Comparison of ENCODE assay signal across 8 cellular contexts in the genomic region with DNA sequence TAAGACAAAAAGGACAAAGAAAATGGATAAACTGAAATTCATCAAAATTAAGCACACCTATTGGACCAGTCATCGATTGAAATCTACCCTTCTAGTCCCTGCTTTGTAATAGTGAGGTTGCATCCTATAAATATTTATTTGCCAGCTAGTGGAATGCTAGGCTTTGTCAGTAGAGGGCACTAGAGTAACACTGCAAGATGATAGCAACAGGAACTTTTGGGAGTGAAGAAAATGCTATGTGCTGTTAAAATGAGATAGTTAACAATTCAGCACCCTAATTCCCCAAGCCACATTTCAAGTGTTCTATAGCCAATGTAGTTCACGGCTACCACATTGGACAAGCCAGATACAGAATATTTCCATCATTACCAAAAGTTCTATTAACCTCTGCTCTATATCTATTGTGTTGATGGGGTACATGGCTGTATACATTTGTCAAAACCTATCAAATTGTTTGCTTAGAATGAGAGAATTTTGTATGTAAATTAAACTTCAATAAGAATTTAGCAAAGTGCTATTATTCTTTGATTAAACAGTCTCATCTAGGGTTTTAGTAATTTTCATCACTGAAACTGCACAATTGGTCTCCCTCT.
DNase-seq lines count a peak whose midpoint lies in the region; ATAC-seq and TF ChIP-seq lines count a peak whose summit lies in the region.

No MANE protein-coding gene starts in this region.

- no peaks in the 10 kb centered on the region for H3K79me2 ChIP-seq in OCI-LY7 (ENCODE audit: insufficient read depth, low read depth, low read length)

- H4K20me1 ChIP-seq in OCI-LY7 (ENCODE audit: insufficient read depth, low read length) = no peaks in the 10 kb centered on the region

- peak; percentile 89 for ATAC-seq in GM19463 (IDR thresholded peaks at IDR 0.05; ENCODE audit: unreplicated experiment)
- peak; percentile 89 for ATAC-seq in HG03460 (IDR thresholded peaks at IDR 0.05; ENCODE audit: unreplicated experiment)

- H3K4me1 ChIP-seq in OCI-LY7 (ENCODE audit: insufficient read depth, low read length, poor library complexity, severe bottlenecking) = no peaks in the 10 kb centered on the region

- no peaks in the 10 kb centered on the region for H3K9me3 ChIP-seq in OCI-LY7 (ENCODE audit: low read length)
- no peaks in the 10 kb centered on the region for H3K9me3 ChIP-seq in MG63

- no peak overlapping the region for H3K4me2 ChIP-seq in OCI-LY7 (ENCODE audit: low read length)

- TF ChIP-seq CTCF in OCI-LY7 (conservative IDR thresholded peaks at IDR 0.05; ENCODE audit: low read length) = peak; percentile 99
- peak; percentile 72 for TF ChIP-seq CTCF in coronary artery (IDR thresholded peaks at IDR 0.05)

- H2AFZ ChIP-seq in OCI-LY7 (ENCODE audit: low read length) = no peak overlapping the region

- H3K36me3 ChIP-seq in OCI-LY7 (ENCODE audit: insufficient read depth, low read length) (no peaks in the 10 kb centered on the region; the same call in 1 of the 2 replicates), MG63 (no peaks in the 10 kb centered on the region)

- no peak overlapping the region for H3K4me3 ChIP-seq in OCI-LY7 (ENCODE audit: low read depth, low read length, poor library complexity, severe bottlenecking)
- H3K4me3 ChIP-seq in coronary artery = no peak overlapping the region
- no peak overlapping the region for H3K4me3 ChIP-seq in MG63

- H3K27ac ChIP-seq in OCI-LY7 (ENCODE audit: low read depth, low read length, poor library complexity, severe bottlenecking) (no peak overlapping the region), coronary artery (no peak overlapping the region)

- no TSS peak for BruUV-seq in OCI-LY7 (replicated peaks; lab: Mats Ljungman, UMichigan)

- DNase-seq in activated T-cell treated with anti-CD3 and anti-CD28 coated beads for 24 hours (ENCODE audit: low read depth) = peak; percentile 24
- DNase-seq in activated T-cell treated with anti-CD3 and anti-CD28 coated beads, Interleukin-2, amount 50 U/mL, for 48 hours = no peak
- peak; percentile 71 for DNase-seq in OCI-LY7 (ENCODE audit: low spot score)
- no peak for DNase-seq in coronary artery (ENCODE audit: low spot score)
- peak; percentile 73 to 81 for DNase-seq in lung microvascular endothelial cell (ENCODE audit: low read depth in 2 of 2)
- DNase-seq in MG63 = no peak

- POLR2A ChIA-PET in OCI-LY7 (lab: Charles Lee) = no interaction called here

- H3K27me3 ChIP-seq in MG63 = no peaks in the 10 kb centered on the region

- CTCF ChIA-PET in OCI-LY7 (lab: Charles Lee; ENCODE audit: unreplicated experiment) = no interaction called here

- H3K9me2 ChIP-seq in OCI-LY7 (ENCODE audit: insufficient read depth, low read length) = no peaks in the 10 kb centered on the region

- intact Hi-C loops in OCI-LY7 (cut with micrococcal nuclease; ENCODE audit: unreplicated experiment) = loop anchor here (1.0 to 10.0 kb wide), 5 partner anchors 319 to 1164 kb away; no protein-coding TSS in a partner anchor

Comparison
In these comparisons a context has a peak if more than half of its experiments do, and no peak if none do; other contexts are left out.
1. DNase-seq: peak in activated T-cell treated with anti-CD3 and anti-CD28 coated beads for 24 hours (single experiment), OCI-LY7 (single experiment) and lung microvascular endothelial cell (2 of 2); none in activated T-cell treated with anti-CD3 and anti-CD28 coated beads, Interleukin-2, amount 50 U/mL, for 48 hours (0 of 2), coronary artery (single experiment) and MG63 (single experiment).